ENCODE assay signal across 9 cellular contexts in genomic region chr13:114279770-114280169, GRCh38. TPM values are rescaled to one million over a fixed set of nuclear protein-coding genes. Genes with fewer than 3 reads are reported as not detected.
DNase-seq lines count a peak whose midpoint lies in the region; ATAC-seq and TF ChIP-seq lines count a peak whose summit lies in the region.
"Had no signal": no experiment of that assay in that cellular context is flagged by ENCODE, and none has a peak within 500 bp of the region (broad histone marks: within the 10 kb centered on the region; RNA-seq: fewer than 3 reads in every experiment).

No MANE protein-coding gene starts in this region.

- H4K20me1 ChIP-seq in Karpas-422 (ENCODE audit: insufficient read depth, low read depth, low read length) = no peaks in the 10 kb centered on the region; the same call in 1 of the 2 replicates

- no peaks in the 10 kb centered on the region for H3K9me3 ChIP-seq in CD4-positive, alpha-beta memory T cell (ENCODE audit: control insufficient read depth in 1 of 2, low read length in 2 of 2)
- no peaks in the 10 kb centered on the region for H3K9me3 ChIP-seq in Karpas-422 (ENCODE audit: low read length)
- H3K9me3 ChIP-seq in mucosa of descending colon = no peaks in the 10 kb centered on the region
- H3K9me3 ChIP-seq: breast epithelium had no signal

- intact Hi-C loops in CD4-positive, alpha-beta memory T cell (cut with micrococcal nuclease) = loop anchor here (2.0 kb wide), 2 partner anchors 13 to 45 kb away; partner anchors contain the start of gene CDC16
- intact Hi-C loops in mucosa of descending colon (cut with DNase I, micrococcal nuclease) = no loop called here

- no peak for ATAC-seq in activated naive CD8-positive, alpha-beta T cell treated with anti-CD3 and anti-CD28 coated beads, Interleukin-2, amount 10 ng/mL, durations not matched to agents 7 days and 5 days (ENCODE audit: low read depth)
- ATAC-seq in mucosa of descending colon (no peak), HG03565 (IDR thresholded peaks at IDR 0.05; ENCODE audit: unreplicated experiment) (no peak)

- peaks cover 25% of the 10 kb centered on the region for H3K79me2 ChIP-seq in Karpas-422 (ENCODE audit: low read length)

- H3K27ac Mint-ChIP-seq in CD4-positive, alpha-beta memory T cell = peak overlapping the region; percentile 94 to 99 (median 97)
- H3K27ac Mint-ChIP-seq in activated naive CD8-positive, alpha-beta T cell treated with anti-CD3 and anti-CD28 coated beads, Interleukin-2, amount 10 ng/mL, durations not matched to agents 7 days and 5 days = peak overlapping the region; percentile 97
- H3K27ac Mint-ChIP-seq in nephron progenitor cell = peak overlapping the region; percentile 14

- H3K4me1 ChIP-seq in CD4-positive, alpha-beta memory T cell (ENCODE audit: insufficient read depth, low read length) = peaks cover 52% of the 10 kb centered on the region
- H3K4me1 ChIP-seq in Karpas-422 (ENCODE audit: low read length) (peaks cover 30% of the 10 kb centered on the region), mucosa of descending colon (ENCODE audit: low read depth) (peaks cover 20% of the 10 kb centered on the region)

- no peaks in the 10 kb centered on the region for H3K27me3 ChIP-seq in CD4-positive, alpha-beta memory T cell (ENCODE audit: insufficient read depth, low read length)
- H3K27me3 ChIP-seq in Karpas-422 (ENCODE audit: low read length) = no peaks in the 10 kb centered on the region
- H3K27me3 ChIP-seq: breast epithelium had no signal

- H3K4me3 Mint-ChIP-seq in CD4-positive, alpha-beta memory T cell = peak overlapping the region; percentile 57 to 98 (median 91)
- H3K4me3 Mint-ChIP-seq in activated naive CD8-positive, alpha-beta T cell treated with anti-CD3 and anti-CD28 coated beads, Interleukin-2, amount 10 ng/mL, durations not matched to agents 7 days and 5 days = peak overlapping the region; percentile 71
- peak overlapping the region; percentile 85 for H3K4me3 Mint-ChIP-seq in nephron progenitor cell

- TF ChIP-seq CTCF in nephron progenitor cell (IDR thresholded peaks at IDR 0.05) (no peak), mucosa of descending colon (IDR thresholded peaks at IDR 0.05) (no peak)

- no peak for DNase-seq in CD4-positive, alpha-beta memory T cell
- DNase-seq in Karpas-422 = no peak
- DNase-seq in activated naive CD8-positive, alpha-beta T cell treated with anti-CD3 and anti-CD28 coated beads, Interleukin-2, amount 10 ng/mL, durations not matched to agents 7 days and 5 days = no peak
- no peak for DNase-seq in nephron progenitor cell
- DNase-seq in mucosa of descending colon = no peak
- DNase-seq in epidermal melanocyte (ENCODE audit: insufficient read length, low spot score) = no peak
- no peak for DNase-seq in NCI-H2227 (lab: John Stamatoyannopoulos, UW; ENCODE audit: unreplicated experiment)

- no peak overlapping the region for H3K4me3 ChIP-seq in CD4-positive, alpha-beta memory T cell (ENCODE audit: low read length in 2 of 2)
- H3K4me3 ChIP-seq in Karpas-422 (ENCODE audit: low read length) (no peak overlapping the region), mucosa of descending colon (no peak overlapping the region)

- CTCF ChIA-PET in CD4-positive, alpha-beta memory T cell (lab: Charles Lee; ENCODE audit: partially characterized antibody) = interaction anchor here (0.8 to 1.8 kb wide), 7 partner anchors 13 to 61 kb away, joined by 3 to 5 read pairs (median 3); no protein-coding TSS in a partner anchor

- H3K36me3 ChIP-seq in CD4-positive, alpha-beta memory T cell (ENCODE audit: insufficient read depth, low read length) = no peaks in the 10 kb centered on the region
- H3K36me3 ChIP-seq in Karpas-422 (ENCODE audit: insufficient read depth, low read length) = peaks cover 15% of the 10 kb centered on the region; the same call in 1 of the 2 replicates
- peaks cover 3% of the 10 kb centered on the region for H3K36me3 ChIP-seq in mucosa of descending colon (ENCODE audit: low read depth)
- H3K36me3 ChIP-seq: breast epithelium had no signal

- peak overlapping the region; percentile 94 for H3K4me2 ChIP-seq in Karpas-422 (ENCODE audit: low read depth, low read length, poor library complexity, severe bottlenecking)

- peaks cover 22 to 56% (median 34%) of the 10 kb centered on the region in 4 donors for H3K4me1 Mint-ChIP-seq in CD4-positive, alpha-beta memory T cell
- H3K4me1 Mint-ChIP-seq in activated naive CD8-positive, alpha-beta T cell treated with anti-CD3 and anti-CD28 coated beads, Interleukin-2, amount 10 ng/mL, durations not matched to agents 7 days and 5 days = peaks cover 25% of the 10 kb centered on the region
- H3K4me1 Mint-ChIP-seq in nephron progenitor cell = peaks cover 39% of the 10 kb centered on the region

- POLR2A ChIA-PET in CD4-positive, alpha-beta memory T cell (lab: Charles Lee; ENCODE audit: partially characterized antibody) = interaction anchor here (0.7 to 3.2 kb wide), 10 partner anchors 9 to 184 kb away, joined by 3 to 27 read pairs (median 3); no protein-coding TSS in a partner anchor
- POLR2A ChIA-PET in activated naive CD8-positive, alpha-beta T cell treated with anti-CD3 and anti-CD28 coated beads, Interleukin-2, amount 10 ng/mL, durations not matched to agents 7 days and 5 days (lab: Charles Lee) = interaction anchor here (1.0 to 1.4 kb wide), 2 partner anchors 56 to 61 kb away, joined by 3 to 4 read pairs; no protein-coding TSS in a partner anchor

- H3K9me3 Mint-ChIP-seq in CD4-positive, alpha-beta memory T cell = no peaks in the 10 kb centered on the region
- H3K9me3 Mint-ChIP-seq in activated naive CD8-positive, alpha-beta T cell treated with anti-CD3 and anti-CD28 coated beads, Interleukin-2, amount 10 ng/mL, durations not matched to agents 7 days and 5 days = no peaks in the 10 kb centered on the region
- H3K9me3 Mint-ChIP-seq in nephron progenitor cell = no peaks in the 10 kb centered on the region

- H3K9me2 ChIP-seq in Karpas-422 (replicated peaks; ENCODE audit: insufficient read depth, low read length) = no peaks in the 10 kb centered on the region

- H3K36me3 Mint-ChIP-seq in CD4-positive, alpha-beta memory T cell = peaks cover 28 to 40% of the 10 kb centered on the region in 2 donors
- H3K36me3 Mint-ChIP-seq in activated naive CD8-positive, alpha-beta T cell treated with anti-CD3 and anti-CD28 coated beads, Interleukin-2, amount 10 ng/mL, durations not matched to agents 7 days and 5 days = peaks cover 22% of the 10 kb centered on the region
- peaks cover 28% of the 10 kb centered on the region for H3K36me3 Mint-ChIP-seq in nephron progenitor cell (ENCODE audit: low read depth)

- no peak overlapping the region for H2AFZ ChIP-seq in Karpas-422 (ENCODE audit: low read length)

- H3K27me3 Mint-ChIP-seq in CD4-positive, alpha-beta memory T cell = no peaks in the 10 kb centered on the region
- H3K27me3 Mint-ChIP-seq in activated naive CD8-positive, alpha-beta T cell treated with anti-CD3 and anti-CD28 coated beads, Interleukin-2, amount 10 ng/mL, durations not matched to agents 7 days and 5 days = no peaks in the 10 kb centered on the region
- no peaks in the 10 kb centered on the region for H3K27me3 Mint-ChIP-seq in nephron progenitor cell (ENCODE audit: low read depth, poor library complexity)

- H3K9ac ChIP-seq in Karpas-422 (ENCODE audit: low read length) = peak overlapping the region; percentile 94

- H3K27ac ChIP-seq in CD4-positive, alpha-beta memory T cell (ENCODE audit: low read depth, low read length) = peak overlapping the region; percentile 75
- H3K27ac ChIP-seq in Karpas-422 (ENCODE audit: low read length) = peak overlapping the region; percentile 93

RNA-seq across cellular contexts. Expression of gene UPF3A, which starts 1.6 kb away (rescaled TPM):
- 10 to 100 TPM; 85.9 to 91.2 TPM for total RNA-seq in CD4-positive, alpha-beta memory T cell
- 10 to 100 TPM; 11.2 to 34.5 TPM for polyA plus RNA-seq in CD4-positive, alpha-beta memory T cell
- total RNA-seq in Karpas-422 (2014; rRNA removed; shearing (Covaris generic); ENCODE audit: low replicate concordance) = 35.8 and 41.1 TPM in 2 replicates
- total RNA-seq in activated naive CD8-positive, alpha-beta T cell treated with anti-CD3 and anti-CD28 coated beads, Interleukin-2, amount 10 ng/mL, durations not matched to agents 7 days and 5 days = 10 to 100 TPM; 63.8 to 68.7 TPM
- total RNA-seq in mucosa of descending colon = 10 to 100 TPM; 35.6 to 41.6 (median 41.0) TPM

RNA-seq across cellular contexts. Expression of gene CHAMP1, which starts 34.5 kb away (rescaled TPM):
- 10 to 100 TPM; 24.0 to 25.1 TPM for total RNA-seq in CD4-positive, alpha-beta memory T cell
- 1 to 10 TPM; 5.4 to 8.6 TPM for polyA plus RNA-seq in CD4-positive, alpha-beta memory T cell
- 22.5 and 35.2 TPM in 2 replicates for total RNA-seq in Karpas-422 (2014; rRNA removed; shearing (Covaris generic); ENCODE audit: low replicate concordance)
- 10 to 100 TPM; 30.5 to 30.8 TPM for total RNA-seq in activated naive CD8-positive, alpha-beta T cell treated with anti-CD3 and anti-CD28 coated beads, Interleukin-2, amount 10 ng/mL, durations not matched to agents 7 days and 5 days
- 10 to 100 TPM; 16.1 to 17.8 (median 16.7) TPM for total RNA-seq in mucosa of descending colon

RNA-seq across cellular contexts. Expression of gene CDC16, which starts 45.1 kb away (rescaled TPM):
- 10 to 100 TPM; 86.0 to 87.9 TPM for total RNA-seq in CD4-positive, alpha-beta memory T cell
- polyA plus RNA-seq in CD4-positive, alpha-beta memory T cell = 10 to 100 TPM; 12.9 to 21.5 TPM
- total RNA-seq in Karpas-422 (2014; rRNA removed; shearing (Covaris generic); ENCODE audit: low replicate concordance) = 41.9 and 57.1 TPM in 2 replicates
- total RNA-seq in activated naive CD8-positive, alpha-beta T cell treated with anti-CD3 and anti-CD28 coated beads, Interleukin-2, amount 10 ng/mL, durations not matched to agents 7 days and 5 days = 10 to 100 TPM; 91.1 to 99.7 TPM
- 10 to 100 TPM; 43.8 to 53.3 (median 50.3) TPM for total RNA-seq in mucosa of descending colon

Comparison
In these comparisons a context has a peak if more than half of its experiments do, and no peak if none do; other contexts are left out.
1. H3K27ac Mint-ChIP-seq: peak in every context shown above with its lines; median percentile 97 in CD4-positive, alpha-beta memory T cell; 97 in activated naive CD8-positive, alpha-beta T cell treated with anti-CD3 and anti-CD28 coated beads, Interleukin-2, amount 10 ng/mL, durations not matched to agents 7 days and 5 days; 14 in nephron progenitor cell.